ENCODE assay signal across 22 cellular contexts in genomic region chr13:32752997-32753606, GRCh38.
DNase-seq lines count a peak whose midpoint lies in the region; ATAC-seq, FAIRE-seq and TF ChIP-seq lines count a peak whose summit lies in the region.
"Had no signal": no experiment of that assay in that cellular context is flagged by ENCODE, and none has a peak within 500 bp of the region (broad histone marks: within the 10 kb centered on the region; RNA-seq: fewer than 3 reads in every experiment).

No MANE protein-coding gene starts in this region.

- no peak for ATAC-seq in HepG2
- ATAC-seq: GM12878 had no signal

- no peaks in the 10 kb centered on the region for H3K9me3 Mint-ChIP-seq in activated CD4-positive, alpha-beta memory T cell treated with anti-CD3 and anti-CD28 coated beads, Interleukin-2, amount 10 ng/mL, durations not matched to agents 7 days and 5 days
- H3K9me3 Mint-ChIP-seq: T-helper 1 cell treated with Interleukin-12 subunit alpha and Interleukin-12 subunit beta and Interleukin-4 antibody, amounts not matched to agents 30 μg/mL and 1 μg/mL, for 36 hours had no signal

- no peaks in the 10 kb centered on the region for H3K27me3 Mint-ChIP-seq in activated CD4-positive, alpha-beta memory T cell treated with anti-CD3 and anti-CD28 coated beads, Interleukin-2, amount 10 ng/mL, durations not matched to agents 7 days and 5 days

- TF ChIP-seq RAD21 in liver (IDR thresholded peaks at IDR 0.05), result no peak
- TF ChIP-seq RAD21 in HepG2 (CRISPR knock-in tag; IDR thresholded peaks at IDR 0.05), result no peak

- no TSS peak for BruUV-seq in HepG2 (replicated peaks; lab: Mats Ljungman, UMichigan)

- TF ChIP-seq POLR2A in HepG2 (IDR thresholded peaks at IDR 0.05; ENCODE audit: insufficient read depth in 1 of 2, low read depth in 2 of 2, low read length in 2 of 2), result no peak

- DNase-seq in HepG2 (ENCODE audit: low spot score) (no peak), NCI-H2029 (lab: John Stamatoyannopoulos, UW) (peak; percentile 18), T1000 (lab: John Stamatoyannopoulos, UW) (no peak)
- DNase-seq in activated CD4-positive, alpha-beta memory T cell treated with anti-CD3 and anti-CD28 coated beads, Interleukin-2, amount 10 ng/mL, durations not matched to agents 7 days and 5 days, result no peak
- no peak for DNase-seq in stimulated activated CD4-positive, alpha-beta T cell treated with anti-CD3 and anti-CD28 coated beads, Interleukin-2, amount 100 ng/mL, for 24 hours
- DNase-seq: ACHN, COR-L47, DND-41, IMR-90, Karpas-422, MG63, NCI-H146, NCI-H2171 treated with DMSO at 0.1 percent for 48 hours, NCI-H524 treated with DMSO at 0.1 percent for 48 hours, OCI-M1, SHP77 treated with DMSO at 0.1 percent for 48 hours had no signal

- H3K4me3 ChIP-seq in liver (ENCODE audit: low read depth in 1 of 3, low read length in 3 of 3), result no peak overlapping the region
- H3K4me3 ChIP-seq in HepG2 (replicated peaks in 1 of 3; ENCODE audit: insufficient read depth in 1 of 3, low read depth in 2 of 3, low read length in 3 of 3), result no peak overlapping the region
- H3K4me3 ChIP-seq: GM12878, HAP-1, MG63 had no signal

- WGBS in liver, result 62% methylated on average over 3 of the region's 3 CpGs
- WGBS in HepG2 (ENCODE audit: low lambda C conversion rate), result 99% methylated on average over 3 of the region's 3 CpGs

- H3K4me2 ChIP-seq in HepG2 (ENCODE audit: low read depth, low read length), result no peak overlapping the region

- H3K9me3 ChIP-seq in liver (ENCODE audit: control insufficient read depth in 4 of 4, low read length in 3 of 4), result no peaks in the 10 kb centered on the region
- no peaks in the 10 kb centered on the region for H3K9me3 ChIP-seq in HepG2 (ENCODE audit: low read length)
- H3K9me3 ChIP-seq: HAP-1, MG63 had no signal

- H3K36me3 Mint-ChIP-seq in activated CD4-positive, alpha-beta memory T cell treated with anti-CD3 and anti-CD28 coated beads, Interleukin-2, amount 10 ng/mL, durations not matched to agents 7 days and 5 days (ENCODE audit: low read depth), result peaks cover 37% of the 10 kb centered on the region

- CTCF ChIA-PET in HepG2 (lab: Yijun Ruan, JAX; ENCODE audit: low intra/inter-chr PET ratio, low total read pairs), result no interaction called here
- CTCF ChIA-PET in activated CD4-positive, alpha-beta memory T cell treated with anti-CD3 and anti-CD28 coated beads, Interleukin-2, amount 10 ng/mL, durations not matched to agents 7 days and 5 days (lab: Charles Lee), result no interaction called here

- H3K4me1 ChIP-seq in liver (ENCODE audit: control insufficient read depth in 4 of 4, insufficient read depth in 4 of 4, low read length in 3 of 4) (peaks cover 2 to 16% (median 12%) of the 10 kb centered on the region in 4 donors), HepG2 (ENCODE audit: insufficient read depth, low read length) (peaks cover 5% of the 10 kb centered on the region; the same call in 1 of the 2 replicates)
- H3K4me1 ChIP-seq: HAP-1 had no signal

- H3K27me3 ChIP-seq in liver (ENCODE audit: control insufficient read depth in 4 of 4, insufficient read depth in 4 of 4, low read length in 3 of 4) (no peaks in the 10 kb centered on the region), HepG2 (ENCODE audit: control insufficient read depth in 1 of 2, insufficient read depth in 2 of 2, low read length in 2 of 2) (no peaks in the 10 kb centered on the region)
- H3K27me3 ChIP-seq: MG63 had no signal

- no peaks in the 10 kb centered on the region for H3K4me1 Mint-ChIP-seq in activated CD4-positive, alpha-beta memory T cell treated with anti-CD3 and anti-CD28 coated beads, Interleukin-2, amount 10 ng/mL, durations not matched to agents 7 days and 5 days

- no peaks in the 10 kb centered on the region for H4K20me1 ChIP-seq in HepG2 (ENCODE audit: insufficient read depth, low read length)

- H3K9ac ChIP-seq in liver (ENCODE audit: low read depth in 1 of 2, low read length in 2 of 2), result peak overlapping the region in 1 of 2 donors; percentile 43
- H3K9ac ChIP-seq in HepG2 (ENCODE audit: insufficient read depth, low read depth, low read length), result no peak overlapping the region

- H3K27ac Mint-ChIP-seq in activated CD4-positive, alpha-beta memory T cell treated with anti-CD3 and anti-CD28 coated beads, Interleukin-2, amount 10 ng/mL, durations not matched to agents 7 days and 5 days, result no peak overlapping the region
- H3K27ac Mint-ChIP-seq: T-helper 1 cell treated with Interleukin-12 subunit alpha and Interleukin-12 subunit beta and Interleukin-4 antibody, amounts not matched to agents 30 μg/mL and 1 μg/mL, for 36 hours had no signal

- H3K4me3 Mint-ChIP-seq in activated CD4-positive, alpha-beta memory T cell treated with anti-CD3 and anti-CD28 coated beads, Interleukin-2, amount 10 ng/mL, durations not matched to agents 7 days and 5 days, result no peak overlapping the region
- H3K4me3 Mint-ChIP-seq: T-helper 1 cell treated with Interleukin-12 subunit alpha and Interleukin-12 subunit beta and Interleukin-4 antibody, amounts not matched to agents 30 μg/mL and 1 μg/mL, for 36 hours had no signal

- H3K36me3 ChIP-seq in liver (ENCODE audit: control insufficient read depth in 4 of 4, insufficient read depth in 3 of 4, low read depth in 1 of 4, low read length in 3 of 4), result peaks cover 0 to 2% (median under 1%) of the 10 kb centered on the region in 4 donors
- peaks cover 0 to 10% of the 10 kb centered on the region in 2 experiments; a peak in 1 of 5 replicates for H3K36me3 ChIP-seq in HepG2 (replicated peaks in 1 of 2; ENCODE audit: control insufficient read depth in 1 of 2, insufficient read depth in 2 of 2, low read length in 2 of 2)

- TF ChIP-seq EP300 in HepG2 (IDR thresholded peaks at IDR 0.05; ENCODE audit: low read depth in 2 of 2, low read length in 2 of 2), result no peak
- no peak for TF ChIP-seq EP300 in HepG2 (CRISPR knock-in tag; IDR thresholded peaks at IDR 0.05; ENCODE audit: borderline replicate concordance)

- POLR2A ChIA-PET in HepG2 (lab: Yijun Ruan, JAX), result no interaction called here
- POLR2A ChIA-PET in activated CD4-positive, alpha-beta memory T cell treated with anti-CD3 and anti-CD28 coated beads, Interleukin-2, amount 10 ng/mL, durations not matched to agents 7 days and 5 days (lab: Charles Lee), result interaction anchor here (0.7 kb wide), 1 partner anchor 16 kb away, joined by 3 read pairs; no protein-coding TSS in a partner anchor

- intact Hi-C loops in HepG2 (cut with micrococcal nuclease; ENCODE audit: unreplicated experiment), result no loop called here

- in situ Hi-C loops in HepG2 (cut with HindIII; ENCODE audit: extremely low pct_ligation_motif_present, low pct_unique_long_range_greater_than_20kb), result no loop called here

- H2AFZ ChIP-seq in HepG2 (ENCODE audit: low read length), result no peak overlapping the region

- H3K27ac ChIP-seq in liver (ENCODE audit: low read depth in 1 of 2, low read length in 2 of 2), result peak overlapping the region; percentile 2 to 64
- no peak overlapping the region for H3K27ac ChIP-seq in HepG2 (ENCODE audit: extremely low read length, insufficient read depth, low read length)

- FAIRE-seq in HepG2 (lab: Jason Lieb, UNC), result no peak
- FAIRE-seq in islet of Langerhans (lab: Jason Lieb, UNC), result peak; percentile 90
- FAIRE-seq: GM12878, GM18507 had no signal

- TF ChIP-seq CTCF in liver (IDR thresholded peaks at IDR 0.05; ENCODE audit: low read depth, low read length, missing input control) (no peak), HepG2 (CRISPR knock-in tag; IDR thresholded peaks at IDR 0.05) (no peak)

- no peaks in the 10 kb centered on the region for H3K79me2 ChIP-seq in HepG2 (ENCODE audit: insufficient read depth, low read length)

TF ChIP-seq in liver, 16 proteins besides CTCF, POLR2A, EP300 and RAD21:
- TF ChIP-seq HNF4A (conservative IDR thresholded peaks at IDR 0.05) (peak; percentile 73 to 76), HNF4G (IDR thresholded peaks at IDR 0.05) (peak; percentile 11), SP1 (IDR thresholded peaks at IDR 0.05) (no peak), JUND (IDR thresholded peaks at IDR 0.05) (peak in 1 of 2 donors; percentile 21), RXRA (IDR thresholded peaks at IDR 0.05) (peak in 1 of 2 donors; percentile 16)
TF ChIP-seq in liver: peak in this region for 4.

TF ChIP-seq in HepG2, 621 proteins besides CTCF, POLR2A, EP300 and RAD21:
- no peak for TF ChIP-seq SSRP1 (CRISPR knock-in tag; IDR thresholded peaks at IDR 0.05)
TF ChIP-seq in HepG2: peak in this region for 0.
